ENCODE assay signal across 24 cellular contexts in the genomic region with DNA sequence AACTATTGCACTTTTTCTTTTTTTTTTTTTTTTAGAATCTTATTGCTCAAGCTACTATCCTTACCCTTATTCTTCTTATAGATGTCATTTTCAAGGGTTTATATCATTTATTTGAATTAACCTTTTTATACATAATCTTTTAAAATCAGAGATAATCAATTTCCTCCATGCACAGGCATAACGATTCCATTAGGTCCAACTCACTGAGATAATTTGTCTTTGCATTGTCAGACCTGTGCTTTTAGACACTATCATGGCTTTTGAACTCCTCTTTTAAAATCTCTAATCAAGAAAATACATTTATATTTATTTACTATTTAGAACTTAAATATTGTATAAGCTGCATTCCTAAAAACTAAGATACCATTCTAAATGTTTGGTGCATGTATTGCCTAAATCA.
"Had no signal": no experiment of that assay in that cellular context is flagged by ENCODE, and none has a peak within 500 bp of the region (broad histone marks: within the 10 kb centered on the region; RNA-seq: fewer than 3 reads in every experiment).

No MANE protein-coding gene starts in this region.

- H3K27me3 ChIP-seq: colonic mucosa, esophagus muscularis mucosa, esophagus squamous epithelium, foreskin keratinocyte, gastrocnemius medialis, gastroesophageal sphincter, heart left ventricle, heart right ventricle had no signal

- H3K36me3 ChIP-seq: colonic mucosa, esophagus muscularis mucosa, esophagus squamous epithelium, gastrocnemius medialis, gastroesophageal sphincter, heart left ventricle, heart right ventricle had no signal

- ATAC-seq: effector memory CD8-positive, alpha-beta T cell; esophagus mucosa; foreskin keratinocyte; gastrocnemius medialis; gastroesophageal sphincter; heart left ventricle; heart right ventricle had no signal

- H3K27ac ChIP-seq: colonic mucosa, coronary artery, dorsolateral prefrontal cortex, epithelial cell of prostate, esophagus muscularis mucosa, esophagus squamous epithelium, foreskin keratinocyte, gastrocnemius medialis, gastroesophageal sphincter, heart left ventricle, heart right ventricle had no signal

- H3K4me1 ChIP-seq: colonic mucosa, esophagus muscularis mucosa, esophagus squamous epithelium, foreskin keratinocyte, gastrocnemius medialis, gastroesophageal sphincter, heart left ventricle, heart right ventricle had no signal

- H3K9me3 ChIP-seq: colonic mucosa, esophagus muscularis mucosa, esophagus squamous epithelium, gastrocnemius medialis, gastroesophageal sphincter, heart left ventricle had no signal

- H3K4me3 ChIP-seq: colonic mucosa, coronary artery, dorsolateral prefrontal cortex, esophagus muscularis mucosa, esophagus squamous epithelium, gastrocnemius medialis, gastroesophageal sphincter, heart left ventricle, heart right ventricle had no signal

- DNase-seq: colonic mucosa; cortex of kidney; dermis blood vessel endothelial cell; dorsolateral prefrontal cortex; effector CD4-positive, alpha-beta T cell; effector CD8-positive, alpha-beta T cell; effector memory CD4-positive, alpha-beta T cell; effector memory CD8-positive, alpha-beta T cell; endodermal cell; erythroblast; esophagus squamous epithelium; foreskin fibroblast; foreskin keratinocyte; foreskin melanocyte; gastrocnemius medialis; glutamatergic neuron; head of caudate nucleus; heart left ventricle; heart right ventricle had no signal
